Comparison of ENCODE assay signal across 28 cellular contexts in genomic region chr18:34357944-34358580, GRCh38.
"Had no signal": no experiment of that assay in that cellular context is flagged by ENCODE, and none has a peak within 500 bp of the region (broad histone marks: within the 10 kb centered on the region; RNA-seq: fewer than 3 reads in every experiment).

No MANE protein-coding gene starts in this region.

- H3K27me3 Mint-ChIP-seq: activated B cell treated with CpG ODN at 0.5 μM for 24 hours; activated CD4-positive, alpha-beta memory T cell treated with anti-CD3 and anti-CD28 coated beads for 36 hours; activated CD4-positive, alpha-beta T cell treated with anti-CD3 and anti-CD28 coated beads, Interleukin-2, amount 10 ng/mL, durations not matched to agents 24 days and 14 days; activated naive CD8-positive, alpha-beta T cell treated with anti-CD3 and anti-CD28 coated beads, Interleukin-2, amount 50 U/mL, for 24 hours; brain; T-cell had no signal

- H3K36me3 Mint-ChIP-seq: activated CD4-positive, alpha-beta memory T cell treated with anti-CD3 and anti-CD28 coated beads for 36 hours; brain; T-cell had no signal

- H3K4me3 Mint-ChIP-seq: activated B cell treated with CpG ODN at 0.5 μM for 24 hours; activated CD4-positive, alpha-beta memory T cell treated with anti-CD3 and anti-CD28 coated beads for 36 hours; activated CD4-positive, alpha-beta T cell treated with anti-CD3 and anti-CD28 coated beads, Interleukin-2, amount 10 ng/mL, durations not matched to agents 24 days and 14 days; activated naive CD8-positive, alpha-beta T cell treated with anti-CD3 and anti-CD28 coated beads, Interleukin-2, amount 50 U/mL, for 24 hours; activated T-cell treated with anti-CD3 and anti-CD28 coated beads, Interleukin-2, amount 50 U/mL, for 4 hours; brain; T-cell had no signal

- H3K27ac Mint-ChIP-seq: activated B cell treated with CpG ODN at 0.5 μM for 24 hours; activated CD4-positive, alpha-beta memory T cell treated with anti-CD3 and anti-CD28 coated beads for 36 hours; activated CD4-positive, alpha-beta T cell treated with anti-CD3 and anti-CD28 coated beads, Interleukin-2, amount 10 ng/mL, durations not matched to agents 24 days and 14 days; activated naive CD4-positive, alpha-beta T cell treated with anti-CD3 and anti-CD28 coated beads, Interleukin-2, amount 50 U/mL, for 72 hours; activated naive CD8-positive, alpha-beta T cell treated with anti-CD3 and anti-CD28 coated beads, Interleukin-2, amount 50 U/mL, for 24 hours; brain; T-cell had no signal

- DNase-seq: activated B cell treated with CpG ODN at 0.5 μM for 24 hours; activated CD4-positive, alpha-beta memory T cell treated with anti-CD3 and anti-CD28 coated beads for 36 hours; activated CD4-positive, alpha-beta T cell treated with anti-CD3 and anti-CD28 coated beads for 1 hour; activated CD4-positive, alpha-beta T cell treated with anti-CD3 and anti-CD28 coated beads, Interleukin-2, amount 10 ng/mL, durations not matched to agents 24 days and 14 days; activated CD8-positive, alpha-beta memory T cell treated with anti-CD3 and anti-CD28 coated beads for 24 hours; activated effector memory CD4-positive, alpha-beta T cell treated with anti-CD3 and anti-CD28 coated beads, Interleukin-2, amount 50 U/mL, for 16 hours; activated naive CD4-positive, alpha-beta T cell treated with Interleukin-2 at 50 U/mL for 16 hours; activated naive CD8-positive, alpha-beta T cell treated with anti-CD3 and anti-CD28 coated beads, Interleukin-2, amount 50 U/mL, for 24 hours; activated T-cell treated with anti-CD3 and anti-CD28 coated beads, Interleukin-2, amount 50 U/mL, for 4 hours; amniotic stem cell; cerebellar nuclear complex; MM.1S; NCI-H1105 treated with DMSO at 0.1 percent for 48 hours; NCI-H1436 treated with DMSO at 0.1 percent for 48 hours; NCI-H187; NCI-H2081; NCI-H526; NCI-H774; NK-92 treated with Interleukin-12 subunit alpha and Interleukin-12 subunit beta, amount 100 ng/mL, for 24 hours; PC-3; SIG-M5; T-cell; T-helper 2 cell; T1000 had no signal

- ATAC-seq: activated T-cell treated with anti-CD3 and anti-CD28 coated beads, Interleukin-2, amount 50 U/mL, for 4 hours; PC-3; T-cell had no signal

- H3K4me3 ChIP-seq: SK-N-MC had no signal

- H3K4me1 Mint-ChIP-seq: activated B cell treated with CpG ODN at 0.5 μM for 24 hours; activated CD4-positive, alpha-beta T cell treated with anti-CD3 and anti-CD28 coated beads, Interleukin-2, amount 10 ng/mL, durations not matched to agents 24 days and 14 days; activated naive CD8-positive, alpha-beta T cell treated with anti-CD3 and anti-CD28 coated beads, Interleukin-2, amount 50 U/mL, for 24 hours; brain; T-cell had no signal

- H3K9me3 Mint-ChIP-seq: activated CD4-positive, alpha-beta memory T cell treated with anti-CD3 and anti-CD28 coated beads for 36 hours; activated naive CD8-positive, alpha-beta T cell treated with anti-CD3 and anti-CD28 coated beads, Interleukin-2, amount 50 U/mL, for 24 hours; brain had no signal

- H3K27ac ChIP-seq: KMS-11, SK-N-MC had no signal
